1 cellular context compared by ENCODE assay signal in the genomic region with DNA sequence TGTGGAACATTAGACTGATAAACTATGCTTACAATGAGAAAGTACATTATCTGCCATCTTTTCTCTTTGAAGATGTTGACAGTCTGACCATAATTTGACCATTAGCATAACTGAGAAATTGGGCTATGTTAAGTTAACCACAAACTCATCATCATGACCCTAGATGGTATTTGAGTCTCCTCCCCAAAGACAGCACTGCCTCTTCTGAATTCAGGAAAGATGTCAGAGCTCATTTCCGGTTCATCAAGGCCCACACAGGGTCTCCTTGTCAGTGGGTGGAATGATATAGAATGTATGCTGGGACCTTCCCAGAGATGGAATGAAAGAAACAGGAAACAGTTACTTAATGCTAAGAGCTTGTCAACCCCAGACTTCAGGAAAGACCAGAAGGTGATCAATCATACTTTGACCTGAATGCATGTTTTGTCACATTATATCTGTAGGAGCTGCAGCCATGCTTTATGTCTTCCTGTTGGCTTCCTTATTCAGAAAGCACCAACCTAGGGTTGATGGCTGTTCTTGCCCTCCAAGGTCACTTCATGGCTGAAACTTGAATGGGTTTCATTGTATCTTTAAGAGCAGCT.
TF ChIP-seq lines count a peak whose summit lies in the region.

No MANE protein-coding gene starts in this region.

TF ChIP-seq in K562, 482 proteins besides CTCF, POLR2A, EP300 and RAD21 (continued from another document and continues in another):
- TF ChIP-seq, protein P1, sequence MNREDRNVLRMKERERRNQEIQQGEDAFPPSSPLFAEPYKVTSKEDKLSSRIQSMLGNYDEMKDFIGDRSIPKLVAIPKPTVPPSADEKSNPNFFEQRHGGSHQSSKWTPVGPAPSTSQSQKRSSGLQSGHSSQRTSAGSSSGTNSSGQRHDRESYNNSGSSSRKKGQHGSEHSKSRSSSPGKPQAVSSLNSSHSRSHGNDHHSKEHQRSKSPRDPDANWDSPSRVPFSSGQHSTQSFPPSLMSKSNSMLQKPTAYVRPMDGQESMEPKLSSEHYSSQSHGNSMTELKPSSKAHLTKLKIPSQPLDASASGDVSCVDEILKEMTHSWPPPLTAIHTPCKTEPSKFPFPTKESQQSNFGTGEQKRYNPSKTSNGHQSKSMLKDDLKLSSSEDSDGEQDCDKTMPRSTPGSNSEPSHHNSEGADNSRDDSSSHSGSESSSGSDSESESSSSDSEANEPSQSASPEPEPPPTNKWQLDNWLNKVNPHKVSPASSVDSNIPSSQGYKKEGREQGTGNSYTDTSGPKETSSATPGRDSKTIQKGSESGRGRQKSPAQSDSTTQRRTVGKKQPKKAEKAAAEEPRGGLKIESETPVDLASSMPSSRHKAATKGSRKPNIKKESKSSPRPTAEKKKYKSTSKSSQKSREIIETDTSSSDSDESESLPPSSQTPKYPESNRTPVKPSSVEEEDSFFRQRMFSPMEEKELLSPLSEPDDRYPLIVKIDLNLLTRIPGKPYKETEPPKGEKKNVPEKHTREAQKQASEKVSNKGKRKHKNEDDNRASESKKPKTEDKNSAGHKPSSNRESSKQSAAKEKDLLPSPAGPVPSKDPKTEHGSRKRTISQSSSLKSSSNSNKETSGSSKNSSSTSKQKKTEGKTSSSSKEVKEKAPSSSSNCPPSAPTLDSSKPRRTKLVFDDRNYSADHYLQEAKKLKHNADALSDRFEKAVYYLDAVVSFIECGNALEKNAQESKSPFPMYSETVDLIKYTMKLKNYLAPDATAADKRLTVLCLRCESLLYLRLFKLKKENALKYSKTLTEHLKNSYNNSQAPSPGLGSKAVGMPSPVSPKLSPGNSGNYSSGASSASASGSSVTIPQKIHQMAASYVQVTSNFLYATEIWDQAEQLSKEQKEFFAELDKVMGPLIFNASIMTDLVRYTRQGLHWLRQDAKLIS (CRISPR knock-in tag; IDR thresholded peaks at IDR 0.05): 0 out of 2 replicates have a peak, but pooled peaks have one; percentile 39
- TF ChIP-seq U2AF2 (optimal IDR thresholded peaks at IDR 0.05; ENCODE audit: low read depth, low read length) (no peak), ZNF79 (CRISPR knock-in tag; IDR thresholded peaks at IDR 0.05; ENCODE audit: low read depth) (no peak), RFX1 (IDR thresholded peaks at IDR 0.05) (no peak), PHB2 (IDR thresholded peaks at IDR 0.05; ENCODE audit: low read depth) (no peak), ARNT (IDR thresholded peaks at IDR 0.05) (no peak), PTRF (tag; IDR thresholded peaks at IDR 0.05) (no peak), ZKSCAN3 (CRISPR knock-in tag; IDR thresholded peaks at IDR 0.05) (no peak), PYGO2 (tag; IDR thresholded peaks at IDR 0.05) (no peak), ZNF408 (CRISPR knock-in tag; IDR thresholded peaks at IDR 0.05; ENCODE audit: low read depth) (no peak), ILK (tag; IDR thresholded peaks at IDR 0.05; ENCODE audit: borderline replicate concordance, low read depth) (no peak), CREB1 (IDR thresholded peaks at IDR 0.05) (no peak), CREB1 (CRISPR knock-in tag; IDR thresholded peaks at IDR 0.05) (no peak), GABPA (tag; conservative IDR thresholded peaks at IDR 0.05; ENCODE audit: low read depth) (peak; percentile 69), ZNF140 (CRISPR knock-in tag; IDR thresholded peaks at IDR 0.05) (no peak), XRCC5 (IDR thresholded peaks at IDR 0.05; ENCODE audit: low read depth, low read length) (no peak), ZNF41 (CRISPR knock-in tag; conservative IDR thresholded peaks at IDR 0.05) (no peak), NFXL1 (CRISPR knock-in tag; IDR thresholded peaks at IDR 0.05) (no peak), MEIS2 (IDR thresholded peaks at IDR 0.05; ENCODE audit: partially characterized antibody) (peak; percentile 70), RHOXF2B (CRISPR knock-in tag; conservative IDR thresholded peaks at IDR 0.05) (no peak), KDM4B (IDR thresholded peaks at IDR 0.05; ENCODE audit: borderline replicate concordance in 2 of 2, low read depth in 1 of 2) (no peak), KAT8 (IDR thresholded peaks at IDR 0.05; ENCODE audit: low read depth) (no peak), SIRT6 (IDR thresholded peaks at IDR 0.05; ENCODE audit: low read depth, low read length) (no peak), CHD4 (IDR thresholded peaks at IDR 0.05; ENCODE audit: insufficient read depth, insufficient replicate concordance, low read depth, low read length, poor library complexity, severe bottlenecking) (no peak), XRCC4 (IDR thresholded peaks at IDR 0.05; ENCODE audit: extremely low read depth, insufficient read depth, insufficient read length) (no peak)
- TF ChIP-seq, protein P2, sequence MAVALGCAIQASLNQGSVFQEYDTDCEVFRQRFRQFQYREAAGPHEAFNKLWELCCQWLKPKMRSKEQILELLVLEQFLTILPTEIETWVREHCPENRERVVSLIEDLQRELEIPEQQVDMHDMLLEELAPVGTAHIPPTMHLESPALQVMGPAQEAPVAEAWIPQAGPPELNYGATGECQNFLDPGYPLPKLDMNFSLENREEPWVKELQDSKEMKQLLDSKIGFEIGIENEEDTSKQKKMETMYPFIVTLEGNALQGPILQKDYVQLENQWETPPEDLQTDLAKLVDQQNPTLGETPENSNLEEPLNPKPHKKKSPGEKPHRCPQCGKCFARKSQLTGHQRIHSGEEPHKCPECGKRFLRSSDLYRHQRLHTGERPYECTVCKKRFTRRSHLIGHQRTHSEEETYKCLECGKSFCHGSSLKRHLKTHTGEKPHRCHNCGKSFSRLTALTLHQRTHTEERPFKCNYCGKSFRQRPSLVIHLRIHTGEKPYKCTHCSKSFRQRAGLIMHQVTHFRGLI (CRISPR knock-in tag; IDR thresholded peaks at IDR 0.05): no peak
- TF ChIP-seq, protein P3, sequence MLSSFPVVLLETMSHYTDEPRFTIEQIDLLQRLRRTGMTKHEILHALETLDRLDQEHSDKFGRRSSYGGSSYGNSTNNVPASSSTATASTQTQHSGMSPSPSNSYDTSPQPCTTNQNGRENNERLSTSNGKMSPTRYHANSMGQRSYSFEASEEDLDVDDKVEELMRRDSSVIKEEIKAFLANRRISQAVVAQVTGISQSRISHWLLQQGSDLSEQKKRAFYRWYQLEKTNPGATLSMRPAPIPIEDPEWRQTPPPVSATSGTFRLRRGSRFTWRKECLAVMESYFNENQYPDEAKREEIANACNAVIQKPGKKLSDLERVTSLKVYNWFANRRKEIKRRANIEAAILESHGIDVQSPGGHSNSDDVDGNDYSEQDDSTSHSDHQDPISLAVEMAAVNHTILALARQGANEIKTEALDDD (IDR thresholded peaks at IDR 0.05): no peak
- TF ChIP-seq, protein P4, sequence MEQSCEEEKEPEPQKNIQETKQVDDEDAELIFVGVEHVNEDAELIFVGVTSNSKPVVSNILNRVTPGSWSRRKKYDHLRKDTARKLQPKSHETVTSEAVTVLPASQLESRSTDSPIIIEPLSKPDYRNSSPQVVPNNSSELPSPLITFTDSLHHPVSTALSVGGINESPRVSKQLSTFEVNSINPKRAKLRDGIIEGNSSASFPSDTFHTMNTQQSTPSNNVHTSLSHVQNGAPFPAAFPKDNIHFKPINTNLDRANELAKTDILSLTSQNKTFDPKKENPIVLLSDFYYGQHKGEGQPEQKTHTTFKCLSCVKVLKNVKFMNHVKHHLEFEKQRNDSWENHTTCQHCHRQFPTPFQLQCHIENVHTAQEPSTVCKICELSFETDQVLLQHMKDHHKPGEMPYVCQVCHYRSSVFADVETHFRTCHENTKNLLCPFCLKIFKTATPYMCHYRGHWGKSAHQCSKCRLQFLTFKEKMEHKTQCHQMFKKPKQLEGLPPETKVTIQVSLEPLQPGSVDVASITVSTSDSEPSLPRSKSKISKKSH (CRISPR knock-in tag; IDR thresholded peaks at IDR 0.05): no peak
- TF ChIP-seq, protein P5, sequence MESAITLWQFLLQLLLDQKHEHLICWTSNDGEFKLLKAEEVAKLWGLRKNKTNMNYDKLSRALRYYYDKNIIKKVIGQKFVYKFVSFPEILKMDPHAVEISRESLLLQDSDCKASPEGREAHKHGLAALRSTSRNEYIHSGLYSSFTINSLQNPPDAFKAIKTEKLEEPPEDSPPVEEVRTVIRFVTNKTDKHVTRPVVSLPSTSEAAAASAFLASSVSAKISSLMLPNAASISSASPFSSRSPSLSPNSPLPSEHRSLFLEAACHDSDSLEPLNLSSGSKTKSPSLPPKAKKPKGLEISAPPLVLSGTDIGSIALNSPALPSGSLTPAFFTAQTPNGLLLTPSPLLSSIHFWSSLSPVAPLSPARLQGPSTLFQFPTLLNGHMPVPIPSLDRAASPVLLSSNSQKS (CRISPR knock-in tag; IDR thresholded peaks at IDR 0.05): no peak
- TF ChIP-seq, protein P6, sequence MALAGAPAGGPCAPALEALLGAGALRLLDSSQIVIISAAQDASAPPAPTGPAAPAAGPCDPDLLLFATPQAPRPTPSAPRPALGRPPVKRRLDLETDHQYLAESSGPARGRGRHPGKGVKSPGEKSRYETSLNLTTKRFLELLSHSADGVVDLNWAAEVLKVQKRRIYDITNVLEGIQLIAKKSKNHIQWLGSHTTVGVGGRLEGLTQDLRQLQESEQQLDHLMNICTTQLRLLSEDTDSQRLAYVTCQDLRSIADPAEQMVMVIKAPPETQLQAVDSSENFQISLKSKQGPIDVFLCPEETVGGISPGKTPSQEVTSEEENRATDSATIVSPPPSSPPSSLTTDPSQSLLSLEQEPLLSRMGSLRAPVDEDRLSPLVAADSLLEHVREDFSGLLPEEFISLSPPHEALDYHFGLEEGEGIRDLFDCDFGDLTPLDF (CRISPR knock-in tag; IDR thresholded peaks at IDR 0.05): no peak
- TF ChIP-seq, protein P7, sequence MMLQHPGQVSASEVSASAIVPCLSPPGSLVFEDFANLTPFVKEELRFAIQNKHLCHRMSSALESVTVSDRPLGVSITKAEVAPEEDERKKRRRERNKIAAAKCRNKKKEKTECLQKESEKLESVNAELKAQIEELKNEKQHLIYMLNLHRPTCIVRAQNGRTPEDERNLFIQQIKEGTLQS (IDR thresholded peaks at IDR 0.05): no peak
- TF ChIP-seq, protein P7 (CRISPR knock-in tag; conservative IDR thresholded peaks at IDR 0.05): no peak
- TF ChIP-seq, protein P8, sequence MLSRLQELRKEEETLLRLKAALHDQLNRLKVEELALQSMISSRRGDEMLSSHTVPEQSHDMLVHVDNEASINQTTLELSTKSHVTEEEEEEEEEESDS (CRISPR knock-in tag; IDR thresholded peaks at IDR 0.05): no peak
- TF ChIP-seq, protein P9, sequence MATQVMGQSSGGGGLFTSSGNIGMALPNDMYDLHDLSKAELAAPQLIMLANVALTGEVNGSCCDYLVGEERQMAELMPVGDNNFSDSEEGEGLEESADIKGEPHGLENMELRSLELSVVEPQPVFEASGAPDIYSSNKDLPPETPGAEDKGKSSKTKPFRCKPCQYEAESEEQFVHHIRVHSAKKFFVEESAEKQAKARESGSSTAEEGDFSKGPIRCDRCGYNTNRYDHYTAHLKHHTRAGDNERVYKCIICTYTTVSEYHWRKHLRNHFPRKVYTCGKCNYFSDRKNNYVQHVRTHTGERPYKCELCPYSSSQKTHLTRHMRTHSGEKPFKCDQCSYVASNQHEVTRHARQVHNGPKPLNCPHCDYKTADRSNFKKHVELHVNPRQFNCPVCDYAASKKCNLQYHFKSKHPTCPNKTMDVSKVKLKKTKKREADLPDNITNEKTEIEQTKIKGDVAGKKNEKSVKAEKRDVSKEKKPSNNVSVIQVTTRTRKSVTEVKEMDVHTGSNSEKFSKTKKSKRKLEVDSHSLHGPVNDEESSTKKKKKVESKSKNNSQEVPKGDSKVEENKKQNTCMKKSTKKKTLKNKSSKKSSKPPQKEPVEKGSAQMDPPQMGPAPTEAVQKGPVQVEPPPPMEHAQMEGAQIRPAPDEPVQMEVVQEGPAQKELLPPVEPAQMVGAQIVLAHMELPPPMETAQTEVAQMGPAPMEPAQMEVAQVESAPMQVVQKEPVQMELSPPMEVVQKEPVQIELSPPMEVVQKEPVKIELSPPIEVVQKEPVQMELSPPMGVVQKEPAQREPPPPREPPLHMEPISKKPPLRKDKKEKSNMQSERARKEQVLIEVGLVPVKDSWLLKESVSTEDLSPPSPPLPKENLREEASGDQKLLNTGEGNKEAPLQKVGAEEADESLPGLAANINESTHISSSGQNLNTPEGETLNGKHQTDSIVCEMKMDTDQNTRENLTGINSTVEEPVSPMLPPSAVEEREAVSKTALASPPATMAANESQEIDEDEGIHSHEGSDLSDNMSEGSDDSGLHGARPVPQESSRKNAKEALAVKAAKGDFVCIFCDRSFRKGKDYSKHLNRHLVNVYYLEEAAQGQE (CRISPR knock-in tag; IDR thresholded peaks at IDR 0.05; ENCODE audit: low read depth): no peak
- TF ChIP-seq, protein P10, sequence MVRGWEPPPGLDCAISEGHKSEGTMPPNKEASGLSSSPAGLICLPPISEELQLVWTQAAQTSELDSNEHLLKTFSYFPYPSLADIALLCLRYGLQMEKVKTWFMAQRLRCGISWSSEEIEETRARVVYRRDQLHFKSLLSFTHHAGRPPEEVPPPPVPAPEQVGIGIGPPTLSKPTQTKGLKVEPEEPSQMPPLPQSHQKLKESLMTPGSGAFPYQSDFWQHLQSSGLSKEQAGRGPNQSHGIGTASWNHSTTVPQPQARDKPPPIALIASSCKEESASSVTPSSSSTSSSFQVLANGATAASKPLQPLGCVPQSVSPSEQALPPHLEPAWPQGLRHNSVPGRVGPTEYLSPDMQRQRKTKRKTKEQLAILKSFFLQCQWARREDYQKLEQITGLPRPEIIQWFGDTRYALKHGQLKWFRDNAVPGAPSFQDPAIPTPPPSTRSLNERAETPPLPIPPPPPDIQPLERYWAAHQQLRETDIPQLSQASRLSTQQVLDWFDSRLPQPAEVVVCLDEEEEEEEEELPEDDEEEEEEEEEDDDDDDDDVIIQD (CRISPR knock-in tag; IDR thresholded peaks at IDR 0.05): no peak
- TF ChIP-seq, protein P11, sequence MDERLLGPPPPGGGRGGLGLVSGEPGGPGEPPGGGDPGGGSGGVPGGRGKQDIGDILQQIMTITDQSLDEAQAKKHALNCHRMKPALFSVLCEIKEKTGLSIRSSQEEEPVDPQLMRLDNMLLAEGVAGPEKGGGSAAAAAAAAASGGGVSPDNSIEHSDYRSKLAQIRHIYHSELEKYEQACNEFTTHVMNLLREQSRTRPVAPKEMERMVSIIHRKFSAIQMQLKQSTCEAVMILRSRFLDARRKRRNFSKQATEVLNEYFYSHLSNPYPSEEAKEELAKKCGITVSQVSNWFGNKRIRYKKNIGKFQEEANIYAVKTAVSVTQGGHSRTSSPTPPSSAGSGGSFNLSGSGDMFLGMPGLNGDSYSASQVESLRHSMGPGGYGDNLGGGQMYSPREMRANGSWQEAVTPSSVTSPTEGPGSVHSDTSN (CRISPR knock-in tag; IDR thresholded peaks at IDR 0.05; ENCODE audit: low read depth): no peak
- TF ChIP-seq, protein P11 (tag; conservative IDR thresholded peaks at IDR 0.05; ENCODE audit: low read depth): peak; percentile 62
